Comparison of ENCODE assay signal across 18 cellular contexts in genomic region chrX:133574716-133575115, GRCh38.
"Had no signal": no experiment of that assay in that cellular context is flagged by ENCODE, and none has a peak within 500 bp of the region (broad histone marks: within the 10 kb centered on the region; RNA-seq: fewer than 3 reads in every experiment).

No MANE protein-coding gene starts in this region.

- H3K27ac ChIP-seq: hepatocyte, lower lobe of right lung, neural progenitor cell, psoas muscle, skin epidermis, suprapubic skin, transverse colon, vagina, VCaP had no signal

- H3K36me3 ChIP-seq: lower lobe of right lung, suprapubic skin, transverse colon, vagina had no signal

- H3K4me3 ChIP-seq: hepatocyte, lower lobe of right lung, neural progenitor cell, psoas muscle, skin epidermis, suprapubic skin, transverse colon, vagina had no signal

- H3K27me3 ChIP-seq: hepatocyte, neural progenitor cell, suprapubic skin, transverse colon, vagina had no signal

- H2AFZ ChIP-seq: hepatocyte, neural progenitor cell had no signal

- ATAC-seq: activated T-cell treated with anti-CD3 and anti-CD28 coated beads, Interleukin-2, amount 50 U/mL, for 72 hours; lower lobe of right lung; psoas muscle; right cardiac atrium had no signal

- DNase-seq: activated CD4-positive, alpha-beta T cell treated with anti-CD3 and anti-CD28 coated beads for 1 hour; activated effector memory CD4-positive, alpha-beta T cell treated with anti-CD3 and anti-CD28 coated beads, Interleukin-2, amount 50 U/mL, for 16 hours; activated naive CD4-positive, alpha-beta T cell treated with anti-CD3 and anti-CD28 coated beads, Interleukin-2, amount 50 U/mL, for 16 hours; activated T-cell treated with anti-CD3 and anti-CD28 coated beads, Interleukin-2, amount 50 U/mL, for 72 hours; effector memory CD4-positive, alpha-beta T cell; foreskin fibroblast; lower lobe of right lung; psoas muscle; right cardiac atrium; stimulated activated CD4-positive, alpha-beta T cell treated with anti-CD3 and anti-CD28 coated beads, Interleukin-15, amount 100 ng/mL, for 24 hours; stimulated activated CD4-positive, alpha-beta T cell treated with anti-CD3 and anti-CD28 coated beads, Interleukin-2, amount 100 ng/mL, for 48 hours; transverse colon had no signal

- H3K79me2 ChIP-seq: hepatocyte had no signal

- H3K4me1 ChIP-seq: lower lobe of right lung, neural progenitor cell, psoas muscle, suprapubic skin, transverse colon, vagina had no signal

- H3K4me2 ChIP-seq: hepatocyte, neural progenitor cell had no signal

- H3K9me3 ChIP-seq: lower lobe of right lung, suprapubic skin, transverse colon, vagina had no signal
